In the genomic region with DNA sequence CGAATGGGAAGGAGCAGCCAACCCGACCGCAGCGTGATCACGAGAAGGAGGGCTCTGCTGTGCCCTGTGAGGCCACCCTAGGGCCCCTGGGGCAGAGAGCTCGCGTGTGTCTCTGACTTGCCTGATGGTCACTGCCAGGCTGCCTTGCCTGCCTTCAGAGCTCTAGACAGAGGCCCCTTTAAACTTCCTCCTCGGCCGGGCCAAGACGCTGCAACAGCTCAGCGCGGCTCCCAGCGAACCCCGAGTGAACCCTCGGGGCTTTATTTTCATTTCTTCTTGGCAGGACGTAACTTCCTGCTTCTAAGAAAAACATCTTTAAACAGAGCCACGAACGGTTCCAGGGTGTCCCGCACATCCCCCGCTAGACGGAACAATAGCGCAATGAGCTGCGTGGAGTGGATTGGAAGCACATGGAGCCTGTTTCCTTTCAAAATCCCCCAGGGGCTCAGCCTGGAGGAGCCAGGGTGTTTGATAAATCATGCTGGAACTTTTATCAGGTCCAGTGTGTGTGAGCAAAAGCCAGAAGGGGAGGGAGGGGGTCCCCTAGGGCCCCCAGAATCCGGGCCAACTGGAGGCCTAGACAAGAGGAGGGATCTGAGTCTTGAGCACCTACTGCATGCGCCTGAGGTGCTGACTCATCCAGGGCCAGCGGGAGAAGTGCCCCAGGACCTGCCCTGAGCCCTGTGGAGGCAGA, we compare ENCODE assay signal across 8 cellular contexts.
DNase-seq lines count a peak whose midpoint lies in the region; ATAC-seq and TF ChIP-seq lines count a peak whose summit lies in the region.

No MANE protein-coding gene starts in this region.

- no peaks in the 10 kb centered on the region for H4K20me1 ChIP-seq in PC-9 (ENCODE audit: insufficient read depth)

- H2AFZ ChIP-seq in PC-9: no peak overlapping the region

- peaks cover 19% of the 10 kb centered on the region for H3F3A ChIP-seq in PC-9 (ENCODE audit: insufficient read depth, low read depth)

- ATAC-seq in HG03469 (IDR thresholded peaks at IDR 0.05; ENCODE audit: unreplicated experiment) (no peak), GM18909 (IDR thresholded peaks at IDR 0.05; ENCODE audit: poor library complexity, unreplicated experiment) (no peak), HG02571 (IDR thresholded peaks at IDR 0.05; ENCODE audit: unreplicated experiment) (no peak)

- H3K4me3 ChIP-seq in PC-9: no peak overlapping the region

- H3K4me1 ChIP-seq in PC-9 (replicated peaks; ENCODE audit: insufficient read depth): peaks cover 47% of the 10 kb centered on the region

- DNase-seq in PC-9: peak in 1 of 2 experiments; percentile 60
- peak; percentile 23 for DNase-seq in activated naive CD4-positive, alpha-beta T cell treated with Interleukin-2 at 50 U/mL for 16 hours
- DNase-seq in foreskin melanocyte: peak; percentile 82
- DNase-seq in posterior cingulate gyrus: peak in 8 of 10 donors; percentile 19 to 89 (median 38)
- no peak for DNase-seq in HCEC 1CT

- no peaks in the 10 kb centered on the region for H3K27me3 ChIP-seq in PC-9 (ENCODE audit: insufficient read depth, low read depth)

- TF ChIP-seq CTCF in PC-9 (conservative IDR thresholded peaks at IDR 0.05): no peak

- H3K9me2 ChIP-seq in PC-9 (ENCODE audit: insufficient read depth): no peaks in the 10 kb centered on the region

- no peak overlapping the region for H3K27ac ChIP-seq in PC-9

- intact Hi-C loops in PC-9 (cut with micrococcal nuclease; ENCODE audit: unreplicated experiment) (loop anchor here (2.0 to 10.0 kb wide), 2 partner anchors 27 to 121 kb away; no protein-coding TSS in a partner anchor), posterior cingulate gyrus (cut with DNase I) (no loop called here)

- BruUV-seq in PC-9 (replicated peaks; lab: Mats Ljungman, UMichigan): TSS peak; percentile 60

- CTCF ChIA-PET in PC-9 (lab: Charles Lee): interaction anchor here (1.0 to 1.7 kb wide), 2 partner anchors 118 to 146 kb away, joined by 3 to 8 read pairs; no protein-coding TSS in a partner anchor

- peaks cover 7% of the 10 kb centered on the region; the same call in 1 of the 2 replicates for H3K9me3 ChIP-seq in PC-9 (ENCODE audit: insufficient read depth, low read depth)

- no peaks in the 10 kb centered on the region for H3K79me2 ChIP-seq in PC-9 (ENCODE audit: low read depth)

- no peaks in the 10 kb centered on the region for H3K36me3 ChIP-seq in PC-9 (ENCODE audit: low read depth)

- no peak overlapping the region for H3K4me2 ChIP-seq in PC-9

- POLR2A ChIA-PET in PC-9 (lab: Charles Lee; ENCODE audit: unreplicated experiment): interaction anchor here (0.6 kb wide), 1 partner anchor 318 kb away, joined by 3 read pairs; a partner anchor contains a TSS
